27 cellular contexts compared by ENCODE assay signal in genomic region chr4:184108006-184108501, GRCh38.
"Had no signal": no experiment of that assay in that cellular context is flagged by ENCODE, and none has a peak within 500 bp of the region (broad histone marks: within the 10 kb centered on the region; RNA-seq: fewer than 3 reads in every experiment).

No MANE protein-coding gene starts in this region.

- H3K4me3 ChIP-seq: colonic mucosa, gastrocnemius medialis, heart right ventricle, lower lobe of right lung, mucosa of descending colon had no signal

- H3K27ac ChIP-seq: colonic mucosa, epithelial cell of prostate, gastrocnemius medialis, heart right ventricle, lower lobe of right lung had no signal

- H3K36me3 Mint-ChIP-seq: mesothelial cell of epicardium; naive B cell; naive thymus-derived CD8-positive, alpha-beta T cell had no signal

- DNase-seq: colonic mucosa; cortex of kidney; effector CD8-positive, alpha-beta T cell; effector memory CD8-positive, alpha-beta T cell; endodermal cell; erythroblast; foreskin fibroblast; foreskin melanocyte; gastrocnemius medialis; glutamatergic neuron; head of caudate nucleus; heart right ventricle; hippocampal formation; left cardiac atrium; left ventricle myocardium superior; lower lobe of right lung; mesenchymal stem cell; mucosa of descending colon; naive B cell; naive thymus-derived CD8-positive, alpha-beta T cell had no signal

- H3K4me1 Mint-ChIP-seq: naive B cell; naive thymus-derived CD8-positive, alpha-beta T cell had no signal

- ATAC-seq: effector memory CD8-positive, alpha-beta T cell; esophagus mucosa; gastrocnemius medialis; heart right ventricle; left cardiac atrium; left ventricle myocardium superior; lower lobe of right lung; mucosa of descending colon; naive thymus-derived CD8-positive, alpha-beta T cell had no signal

- H3K4me3 Mint-ChIP-seq: dendritic cell treated with granulocyte-macrophage colony-stimulating factor and Interleukin-4, amounts not matched to agents 40 ng/mL and 50 ng/mL, for 4 days; effector memory CD8-positive, alpha-beta T cell; endodermal cell; mesothelial cell of epicardium; naive B cell; naive thymus-derived CD8-positive, alpha-beta T cell had no signal

- H3K27me3 ChIP-seq: colonic mucosa, gastrocnemius medialis had no signal

- H3K9me3 ChIP-seq: colonic mucosa, gastrocnemius medialis, lower lobe of right lung, mucosa of descending colon had no signal

- H3K4me1 ChIP-seq: colonic mucosa, gastrocnemius medialis had no signal

- H3K9me3 Mint-ChIP-seq: dendritic cell treated with granulocyte-macrophage colony-stimulating factor and Interleukin-4, amounts not matched to agents 40 ng/mL and 50 ng/mL, for 4 days; effector memory CD8-positive, alpha-beta T cell; endodermal cell had no signal

- FAIRE-seq: endometrium, islet of Langerhans, keratinocyte had no signal

- H3K36me3 ChIP-seq: colonic mucosa, gastrocnemius medialis, heart right ventricle, lower lobe of right lung had no signal

- H3K27ac Mint-ChIP-seq: dendritic cell treated with granulocyte-macrophage colony-stimulating factor and Interleukin-4, amounts not matched to agents 40 ng/mL and 50 ng/mL, for 4 days; effector memory CD8-positive, alpha-beta T cell; endodermal cell; mesothelial cell of epicardium; naive B cell; naive thymus-derived CD8-positive, alpha-beta T cell had no signal
